10 cellular contexts compared by ENCODE assay signal in the genomic region with DNA sequence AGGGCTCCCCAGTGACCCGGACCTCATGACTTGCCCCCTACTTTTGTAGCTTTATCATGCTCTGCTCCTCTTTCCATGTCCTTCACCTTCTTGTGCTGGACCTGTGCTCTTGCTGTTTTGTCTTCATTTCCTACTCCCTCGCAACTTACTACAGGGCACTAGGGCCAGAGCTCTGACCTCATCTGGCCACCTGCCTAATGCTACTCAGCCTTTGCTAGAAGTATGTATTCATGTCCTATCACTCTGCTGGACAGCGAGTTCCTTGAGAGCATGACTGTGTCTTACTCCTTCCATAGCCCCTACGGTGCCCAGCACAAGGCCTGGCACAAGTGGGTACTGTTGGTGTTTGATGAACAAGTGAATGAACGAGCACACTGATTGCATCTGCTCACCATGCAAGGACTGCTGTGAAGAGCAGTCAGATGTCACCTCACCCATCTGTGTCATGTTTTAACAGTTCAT. TPM values are rescaled to one million over a fixed set of nuclear protein-coding genes. Genes with fewer than 3 reads are reported as not detected.
DNase-seq lines count a peak whose midpoint lies in the region; ATAC-seq, FAIRE-seq and TF ChIP-seq lines count a peak whose summit lies in the region.
"Had no signal": no experiment of that assay in that cellular context is flagged by ENCODE, and none has a peak within 500 bp of the region (broad histone marks: within the 10 kb centered on the region; RNA-seq: fewer than 3 reads in every experiment).

No MANE protein-coding gene starts in this region.

- no peak for TF ChIP-seq POLR2A in Peyer's patch (IDR thresholded peaks at IDR 0.05)

- H3K27ac ChIP-seq in Peyer's patch (peak overlapping the region in 2 of 4 donors; percentile 89 to 94), pancreas (peak overlapping the region in 1 of 4 donors; percentile 95), WERI-Rb-1 (no peak overlapping the region)

- H3K9me3 ChIP-seq in Peyer's patch (no peaks in the 10 kb centered on the region), pancreas (no peaks in the 10 kb centered on the region), WERI-Rb-1 (ENCODE audit: severe bottlenecking) (no peaks in the 10 kb centered on the region)

- DNase-seq in GM04503 (ENCODE audit: low read depth) (peak; percentile 33), Peyer's patch (no peak), epithelial cell of proximal tubule (ENCODE audit: low read depth) (no peak), pancreas (peak in 2 of 6 donors; percentile 56 to 68), WERI-Rb-1 (no peak)
- DNase-seq in activated CD4-positive, CD25-positive, alpha-beta regulatory T cell treated with anti-CD3 and anti-CD28 coated beads, Interleukin-2, amount 50 U/mL, for 72 hours, result no peak
- DNase-seq: NCI-H1417 treated with DMSO at 0.1 percent for 48 hours had no signal

- H3K4me1 ChIP-seq in Peyer's patch (peaks cover 0 to 28% (median 13%) of the 10 kb centered on the region in 4 donors), pancreas (peaks cover 16 to 19% (median 18%) of the 10 kb centered on the region in 3 donors)

- intact Hi-C loops in pancreas (cut with DNase I), result no loop called here

- H3K27me3 ChIP-seq in Peyer's patch (no peaks in the 10 kb centered on the region), pancreas (no peaks in the 10 kb centered on the region), WERI-Rb-1 (ENCODE audit: insufficient read depth, low read depth, severe bottlenecking) (no peaks in the 10 kb centered on the region)

- 28% methylated on average over 5 of the region's 5 CpGs for WGBS in pancreas, 2 donors

- H3K4me3 ChIP-seq in Peyer's patch (peak overlapping the region; percentile 71 to 94 (median 80)), epithelial cell of proximal tubule (ENCODE audit: low read depth, low read length) (peak overlapping the region; percentile 94), pancreas (peak overlapping the region in 2 of 4 donors; percentile 74 to 97), WERI-Rb-1 (ENCODE audit: low read depth, low read length) (no peak overlapping the region)

- H3K36me3 ChIP-seq in Peyer's patch, result peaks cover 0 to 29% (median 0%) of the 10 kb centered on the region in 3 donors
- H3K36me3 ChIP-seq in pancreas, result peaks cover 2 to 3% (median 3%) of the 10 kb centered on the region in 3 donors
- peaks cover 2% of the 10 kb centered on the region for H3K36me3 ChIP-seq in WERI-Rb-1

- no peak for TF ChIP-seq CTCF in Peyer's patch (IDR thresholded peaks at IDR 0.05)
- TF ChIP-seq CTCF in epithelial cell of proximal tubule (conservative IDR thresholded peaks at IDR 0.05; ENCODE audit: low read depth, low read length), result no peak
- TF ChIP-seq CTCF in pancreas (IDR thresholded peaks at IDR 0.05), result no peak
- no peak for TF ChIP-seq CTCF in WERI-Rb-1 (IDR thresholded peaks at IDR 0.05; ENCODE audit: low read depth, low read length)

- ATAC-seq in pancreas (peak; percentile 5 to 22 (median 14)), esophagus mucosa (no peak), GM21447 (IDR thresholded peaks at IDR 0.05; ENCODE audit: unreplicated experiment) (no peak)

- FAIRE-seq in pancreas (lab: Jason Lieb, UNC), result no peak

RNA-seq across cellular contexts. Expression of a gene that starts 1.9 kb away (rescaled TPM):
- total RNA-seq in Peyer's patch (100 to 1,000 TPM; 122 to 173 (median 131) TPM), epithelial cell of proximal tubule (21.6 and 27.3 TPM in 2 replicates), pancreas (10 to 100 TPM; 24.0 to 36.0 (median 26.3) TPM), esophagus mucosa (20.6 TPM)
- 10 to 100 TPM; 38.9 to 59.6 TPM for polyA plus RNA-seq in pancreas

RNA-seq across cellular contexts. Expression of a gene that starts 21.7 kb away (rescaled TPM):
- total RNA-seq in Peyer's patch (10 to 100 TPM; 16.1 to 30.1 (median 22.0) TPM), epithelial cell of proximal tubule (31.2 and 35.1 TPM in 2 replicates), pancreas (10 to 100 TPM; 27.8 to 48.3 (median 39.5) TPM), esophagus mucosa (35.2 TPM)
- 10 to 100 TPM; 29.8 to 39.3 TPM for polyA plus RNA-seq in pancreas

RNA-seq across cellular contexts. Expression of a gene that starts 37.6 kb away (rescaled TPM):
- total RNA-seq in Peyer's patch (1 to 10 TPM in 1 of 4 donors, under 1 TPM in 1, not detected in 2; 0.95 to 1.6 TPM), epithelial cell of proximal tubule (6.2 and 13.0 TPM in 2 replicates), pancreas (under 1 TPM in 4 of 6 donors, not detected in 2; 0.19 to 0.37 (median 0.29) TPM), esophagus mucosa (3.3 TPM)
- not detected for polyA plus RNA-seq in pancreas
- total RNA-seq: mesenteric fat pad had no signal

RNA-seq across cellular contexts. Expression of a gene that starts 53.8 kb away (rescaled TPM):
- total RNA-seq in Peyer's patch (10 to 100 TPM in 1 of 4 donors, 1 to 10 TPM in 3; 6.7 to 12.1 (median 7.8) TPM), epithelial cell of proximal tubule (9.4 and 15.0 TPM in 2 replicates), pancreas (10 to 100 TPM in 1 of 6 donors, 1 to 10 TPM in 5; 3.2 to 13.0 (median 4.4) TPM), esophagus mucosa (11.1 TPM)
- 1 to 10 TPM; 4.4 to 5.7 TPM for polyA plus RNA-seq in pancreas

Comparison
In these comparisons a context has a peak if more than half of its experiments do, and no peak if none do; other contexts are left out.
1. ATAC-seq: peak in pancreas (4 of 4); none in esophagus mucosa (single experiment) and GM21447 (single experiment).